Comparison of ENCODE assay signal across 28 cellular contexts in the genomic region with DNA sequence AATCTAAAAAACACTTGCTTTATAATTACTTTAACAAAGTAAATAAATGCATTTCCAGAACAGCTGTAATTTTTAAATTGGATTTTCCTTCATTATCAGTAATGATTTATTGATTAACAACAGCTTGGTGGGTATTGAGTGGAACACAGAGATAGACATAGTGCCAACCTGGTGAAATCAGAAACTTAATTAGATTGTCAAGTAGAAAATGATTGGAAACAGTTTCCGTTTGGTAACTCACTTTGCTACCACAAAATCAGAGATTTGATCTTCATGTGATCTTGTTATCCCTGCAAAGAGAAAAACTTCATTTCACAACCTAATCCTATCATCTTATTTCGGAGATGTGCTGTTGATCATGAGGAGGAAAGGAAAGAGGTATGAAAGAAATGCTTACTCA.
"Had no signal": no experiment of that assay in that cellular context is flagged by ENCODE, and none has a peak within 500 bp of the region (broad histone marks: within the 10 kb centered on the region; RNA-seq: fewer than 3 reads in every experiment).

No MANE protein-coding gene starts in this region.

- H2AFZ ChIP-seq: parathyroid adenoma had no signal

- H3K27ac Mint-ChIP-seq: natural killer cell; nephron; progenitor cell of endocrine pancreas; stimulated activated effector memory CD8-positive, alpha-beta T cell treated with anti-CD3 and anti-CD28 coated beads, Interleukin-12 subunit alpha, Interleukin-12 subunit beta, amount 100 ng/mL, for 72 hours; stimulated activated naive B cell treated with anti-CD40 and anti-IgM and Interleukin-4, amounts not matched to agents 10 μg/mL and 1 μg/mL and 100 μg/mL, for 72 hours; stimulated activated naive CD8-positive, alpha-beta T cell treated with anti-CD3 and anti-CD28 coated beads, Interleukin-15, Interleukin-2, amounts not matched to agents 100 ng/mL and 50 ng/mL, for 24 hours had no signal

- H3K36me3 Mint-ChIP-seq: natural killer cell; stimulated activated effector memory CD8-positive, alpha-beta T cell treated with anti-CD3 and anti-CD28 coated beads, Interleukin-12 subunit alpha, Interleukin-12 subunit beta, amount 100 ng/mL, for 72 hours; stimulated activated naive B cell treated with anti-CD40 and anti-IgM and Interleukin-4, amounts not matched to agents 10 μg/mL and 1 μg/mL and 100 μg/mL, for 72 hours had no signal

- H3K27me3 ChIP-seq: neutrophil, stomach, thyroid gland, upper lobe of left lung, vagina had no signal

- H3K36me3 ChIP-seq: neutrophil, right lobe of liver, sigmoid colon, stomach, thoracic aorta, thyroid gland, tibial nerve, upper lobe of left lung, vagina had no signal

- H3K4me3 Mint-ChIP-seq: natural killer cell; nephron; stimulated activated effector memory CD8-positive, alpha-beta T cell treated with anti-CD3 and anti-CD28 coated beads, Interleukin-12 subunit alpha, Interleukin-12 subunit beta, amount 100 ng/mL, for 72 hours; stimulated activated naive B cell treated with anti-CD40 and anti-IgM and Interleukin-4, amounts not matched to agents 10 μg/mL and 1 μg/mL and 100 μg/mL, for 72 hours; stimulated activated naive CD8-positive, alpha-beta T cell treated with anti-CD3 and anti-CD28 coated beads, Interleukin-15, Interleukin-2, amounts not matched to agents 100 ng/mL and 50 ng/mL, for 24 hours had no signal

- H3K9ac ChIP-seq: parathyroid adenoma had no signal

- FAIRE-seq: urothelium cell line had no signal

- H3K4me1 Mint-ChIP-seq: natural killer cell; stimulated activated effector memory CD8-positive, alpha-beta T cell treated with anti-CD3 and anti-CD28 coated beads, Interleukin-12 subunit alpha, Interleukin-12 subunit beta, amount 100 ng/mL, for 72 hours; stimulated activated naive B cell treated with anti-CD40 and anti-IgM and Interleukin-4, amounts not matched to agents 10 μg/mL and 1 μg/mL and 100 μg/mL, for 72 hours had no signal

- H3K4me3 ChIP-seq: psoas muscle, right lobe of liver, sigmoid colon, stomach, thoracic aorta, thyroid gland, tibial nerve, upper lobe of left lung, vagina had no signal

- H3K27me3 Mint-ChIP-seq: progenitor cell of endocrine pancreas; stimulated activated naive CD8-positive, alpha-beta T cell treated with anti-CD3 and anti-CD28 coated beads, Interleukin-15, Interleukin-2, amounts not matched to agents 100 ng/mL and 50 ng/mL, for 24 hours had no signal

- DNase-seq: natural killer cell; nucleus accumbens; posterior cingulate gyrus; psoas muscle; right cardiac atrium; right lobe of liver; sigmoid colon; small intestine; stimulated activated CD4-positive, alpha-beta T cell treated with anti-CD3 and anti-CD28 coated beads, Interleukin-15, amount 100 ng/mL, for 24 hours; stimulated activated CD4-positive, alpha-beta T cell treated with anti-CD3 and anti-CD28 coated beads, Interleukin-2, amount 100 ng/mL, for 24 hours; stimulated activated CD4-positive, alpha-beta T cell treated with anti-CD3 and anti-CD28 coated beads, Interleukin-2, amount 100 ng/mL, for 48 hours; stimulated activated CD4-positive, alpha-beta T cell treated with anti-CD3 and anti-CD28 coated beads, Interleukin-4, amount 100 ng/mL, for 24 hours; stimulated activated naive B cell treated with anti-CD40 and anti-IgM and Interleukin-4, amounts not matched to agents 10 μg/mL and 1 μg/mL and 100 μg/mL, for 72 hours; stimulated activated naive CD4-positive, alpha-beta T cell treated with Interleukin-2 at 50 U/mL for 16 hours; stomach; thyroid gland; trophoblast cell; upper lobe of left lung had no signal

- H3K79me2 ChIP-seq: parathyroid adenoma had no signal

- H3K27ac ChIP-seq: neutrophil, parathyroid adenoma, psoas muscle, right lobe of liver, sigmoid colon, stomach, thoracic aorta, thyroid gland, tibial nerve, upper lobe of left lung, vagina had no signal

- H3K4me1 ChIP-seq: parathyroid adenoma, psoas muscle, right lobe of liver, sigmoid colon, stomach, thyroid gland, tibial nerve, upper lobe of left lung, vagina had no signal

- H3K9me3 ChIP-seq: neutrophil, psoas muscle, right lobe of liver, sigmoid colon, thoracic aorta, thyroid gland, tibial nerve, upper lobe of left lung, vagina had no signal

- H3K9me3 Mint-ChIP-seq: natural killer cell; nephron; stimulated activated effector memory CD8-positive, alpha-beta T cell treated with anti-CD3 and anti-CD28 coated beads, Interleukin-12 subunit alpha, Interleukin-12 subunit beta, amount 100 ng/mL, for 72 hours; stimulated activated naive B cell treated with anti-CD40 and anti-IgM and Interleukin-4, amounts not matched to agents 10 μg/mL and 1 μg/mL and 100 μg/mL, for 72 hours; stimulated activated naive CD8-positive, alpha-beta T cell treated with anti-CD3 and anti-CD28 coated beads, Interleukin-15, Interleukin-2, amounts not matched to agents 100 ng/mL and 50 ng/mL, for 24 hours had no signal

- ATAC-seq: natural killer cell; psoas muscle; right cardiac atrium; right lobe of liver; stimulated activated effector memory CD8-positive, alpha-beta T cell treated with anti-CD3 and anti-CD28 coated beads, Interleukin-12 subunit alpha, Interleukin-12 subunit beta, amount 100 ng/mL, for 72 hours; stimulated activated naive B cell treated with anti-CD40 and anti-IgM and Interleukin-4, amounts not matched to agents 10 μg/mL and 1 μg/mL and 100 μg/mL, for 72 hours had no signal
